In the genomic region with DNA sequence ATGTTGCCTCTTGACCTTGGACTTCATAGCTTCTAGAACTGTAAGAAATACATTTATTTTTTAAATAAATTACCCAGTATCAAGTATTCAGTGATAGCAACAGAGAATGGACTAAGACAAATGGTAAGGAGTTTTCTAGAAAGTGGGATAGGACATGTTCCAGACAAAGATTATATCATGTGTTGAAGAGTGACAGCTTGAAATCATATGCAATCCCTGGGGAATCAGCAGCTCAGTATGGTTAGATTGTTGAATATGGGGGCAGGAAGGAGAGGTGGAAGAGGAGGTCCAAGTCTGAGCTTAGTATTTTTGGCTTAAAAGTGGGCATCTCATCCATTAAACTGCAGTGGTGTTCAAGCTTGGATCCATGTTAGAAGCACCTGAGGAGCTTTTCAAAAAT, we compare ENCODE assay signal across 20 cellular contexts.
DNase-seq lines count a peak whose midpoint lies in the region; ATAC-seq, FAIRE-seq and TF ChIP-seq lines count a peak whose summit lies in the region.
"Had no signal": no experiment of that assay in that cellular context is flagged by ENCODE, and none has a peak within 500 bp of the region (broad histone marks: within the 10 kb centered on the region; RNA-seq: fewer than 3 reads in every experiment).

No MANE protein-coding gene starts in this region.

- H3K27me3 Mint-ChIP-seq in activated CD4-positive, alpha-beta T cell treated with anti-CD3 and anti-CD28 coated beads, Interleukin-2, amount 10 ng/mL, durations not matched to agents 24 days and 14 days, result no peaks in the 10 kb centered on the region
- H3K27me3 Mint-ChIP-seq: CD4-positive, alpha-beta memory T cell had no signal

- SMC1A ChIA-PET in GM12878 (lab: Charles Lee; ENCODE audit: uncharacterized antibody, unreplicated experiment), result interaction anchor here (0.7 to 25.1 kb wide), 10 partner anchors 11 to 150 kb away, joined by 3 to 795 read pairs (median 23); a partner anchor contains a TSS

- H3K4me3 ChIP-seq in GM12878 (no peak overlapping the region), ovary (no peak overlapping the region)
- H3K4me3 ChIP-seq: Peyer's patch had no signal

- peak overlapping the region; percentile 98 for H3K27ac Mint-ChIP-seq in activated CD4-positive, alpha-beta T cell treated with anti-CD3 and anti-CD28 coated beads, Interleukin-2, amount 10 ng/mL, durations not matched to agents 24 days and 14 days
- peak overlapping the region; percentile 95 for H3K27ac Mint-ChIP-seq in stimulated activated effector memory CD8-positive, alpha-beta T cell treated with anti-CD3 and anti-CD28 coated beads, Interleukin-12 subunit alpha, Interleukin-12 subunit beta, amount 100 ng/mL, for 72 hours

- peaks cover 57% of the 10 kb centered on the region for H3K79me2 ChIP-seq in GM12878 (ENCODE audit: control insufficient read depth, insufficient read depth, low read length)

- H3K9me3 ChIP-seq in GM12878 (replicated peaks; ENCODE audit: control insufficient read depth, insufficient read depth, low read length), result peaks cover 4% of the 10 kb centered on the region; the same call in 2 of the 3 replicates
- no peaks in the 10 kb centered on the region for H3K9me3 ChIP-seq in ovary
- H3K9me3 ChIP-seq: Peyer's patch had no signal

- H3K4me1 Mint-ChIP-seq in activated CD4-positive, alpha-beta T cell treated with anti-CD3 and anti-CD28 coated beads, Interleukin-2, amount 10 ng/mL, durations not matched to agents 24 days and 14 days, result peaks cover 37% of the 10 kb centered on the region
- peaks cover 60% of the 10 kb centered on the region for H3K4me1 Mint-ChIP-seq in stimulated activated effector memory CD8-positive, alpha-beta T cell treated with anti-CD3 and anti-CD28 coated beads, Interleukin-12 subunit alpha, Interleukin-12 subunit beta, amount 100 ng/mL, for 72 hours

- TF ChIP-seq EP300 in GM12878 (IDR thresholded peaks at IDR 0.05; ENCODE audit: borderline replicate concordance in 1 of 2, control insufficient read depth in 1 of 2, low read depth in 2 of 2, low read length in 2 of 2) (no peak), ovary (IDR thresholded peaks at IDR 0.05) (no peak)

- no peak for TF ChIP-seq RAD21 in GM12878 (IDR thresholded peaks at IDR 0.05; ENCODE audit: insufficient read depth, low read depth, low read length)

- intact Hi-C loops in activated CD4-positive, alpha-beta T cell treated with anti-CD3 and anti-CD28 coated beads, Interleukin-2, amount 10 ng/mL, durations not matched to agents 24 days and 14 days (cut with micrococcal nuclease), result no loop called here
- intact Hi-C loops in GM12878 (cut with micrococcal nuclease; ENCODE audit: unreplicated experiment) (loop anchor here (5.0 kb wide), 1 partner anchor 533 kb away; no protein-coding TSS in a partner anchor), ovary (cut with DNase I) (no loop called here)

- peak overlapping the region; percentile 22; the same call in 1 of the 2 replicates for H3K9ac ChIP-seq in GM12878 (ENCODE audit: control insufficient read depth, insufficient read depth, low read length)

- H3K27ac ChIP-seq in GM12878 (ENCODE audit: control insufficient read depth, insufficient read depth) (peak overlapping the region; percentile 98), ovary (no peak overlapping the region)

- H3K4me1 ChIP-seq in GM12878 (ENCODE audit: control insufficient read depth, insufficient read depth, low read length) (peaks cover 47% of the 10 kb centered on the region), ovary (ENCODE audit: insufficient read depth) (no peaks in the 10 kb centered on the region)

- peaks cover 7% of the 10 kb centered on the region for H3K9me3 Mint-ChIP-seq in activated CD4-positive, alpha-beta T cell treated with anti-CD3 and anti-CD28 coated beads, Interleukin-2, amount 10 ng/mL, durations not matched to agents 24 days and 14 days
- peaks cover 2% of the 10 kb centered on the region for H3K9me3 Mint-ChIP-seq in stimulated activated effector memory CD8-positive, alpha-beta T cell treated with anti-CD3 and anti-CD28 coated beads, Interleukin-12 subunit alpha, Interleukin-12 subunit beta, amount 100 ng/mL, for 72 hours
- H3K9me3 Mint-ChIP-seq: CD4-positive, alpha-beta memory T cell had no signal

- H3K4me3 Mint-ChIP-seq in activated CD4-positive, alpha-beta T cell treated with anti-CD3 and anti-CD28 coated beads, Interleukin-2, amount 10 ng/mL, durations not matched to agents 24 days and 14 days, result peak overlapping the region; percentile 6
- peak overlapping the region; percentile 67 for H3K4me3 Mint-ChIP-seq in stimulated activated effector memory CD8-positive, alpha-beta T cell treated with anti-CD3 and anti-CD28 coated beads, Interleukin-12 subunit alpha, Interleukin-12 subunit beta, amount 100 ng/mL, for 72 hours
- H3K4me3 Mint-ChIP-seq: CD4-positive, alpha-beta memory T cell had no signal

- no peaks in the 10 kb centered on the region for H3K27me3 ChIP-seq in GM12878 (replicated peaks in 1 of 2; ENCODE audit: control insufficient read depth in 2 of 2, insufficient read depth in 2 of 2, low read length in 1 of 2)
- H3K27me3 ChIP-seq in ovary, result no peaks in the 10 kb centered on the region
- H3K27me3 ChIP-seq: Peyer's patch had no signal

- H2AFZ ChIP-seq in GM12878 (ENCODE audit: control insufficient read depth, low read depth, low read length), result no peak overlapping the region

- peaks cover 19% of the 10 kb centered on the region for H3K36me3 Mint-ChIP-seq in activated CD4-positive, alpha-beta T cell treated with anti-CD3 and anti-CD28 coated beads, Interleukin-2, amount 10 ng/mL, durations not matched to agents 24 days and 14 days (ENCODE audit: low read depth)
- H3K36me3 Mint-ChIP-seq in stimulated activated effector memory CD8-positive, alpha-beta T cell treated with anti-CD3 and anti-CD28 coated beads, Interleukin-12 subunit alpha, Interleukin-12 subunit beta, amount 100 ng/mL, for 72 hours, result peaks cover 46% of the 10 kb centered on the region
- H3K36me3 Mint-ChIP-seq: CD4-positive, alpha-beta memory T cell had no signal

- ATAC-seq in GM12878, result no peak
- no peak for ATAC-seq in stimulated activated effector memory CD8-positive, alpha-beta T cell treated with anti-CD3 and anti-CD28 coated beads, Interleukin-12 subunit alpha, Interleukin-12 subunit beta, amount 100 ng/mL, for 72 hours
- no peak for ATAC-seq in GM19023 (IDR thresholded peaks at IDR 0.05; ENCODE audit: unreplicated experiment)
- no peak for ATAC-seq in GM18502 (IDR thresholded peaks at IDR 0.05; ENCODE audit: poor library complexity, unreplicated experiment)

- POLR2A ChIA-PET in GM12878 (lab: Charles Lee), result interaction anchor here (0.8 to 18.0 kb wide), 7 partner anchors 11 to 136 kb away, joined by 3 to 451 read pairs (median 25); a partner anchor contains a TSS

- CTCF ChIA-PET in GM12878 (lab: Yijun Ruan, JAX), result interaction anchor here (0.8 to 5.9 kb wide), 10 partner anchors 9 to 136 kb away, joined by 3 to 62 read pairs (median 8); a partner anchor contains a TSS

- H3K36me3 ChIP-seq in GM12878 (ENCODE audit: control insufficient read depth in 2 of 2, insufficient read depth in 2 of 2, low read length in 1 of 2) (peaks cover 4 to 25% of the 10 kb centered on the region in 2 experiments; a peak in 3 of 4 replicates), ovary (no peaks in the 10 kb centered on the region)
- H3K36me3 ChIP-seq: Peyer's patch had no signal

- BruUV-seq in GM12878 (replicated peaks; lab: Mats Ljungman, UMichigan), result no TSS peak

- FAIRE-seq in GM12891 (lab: Jason Lieb, UNC) (peak; percentile 68), GM12878 (lab: Jason Lieb, UNC) (no peak)
- FAIRE-seq: A204.1 had no signal

- TF ChIP-seq POLR2A in GM12891 (IDR thresholded peaks at IDR 0.05; ENCODE audit: low read depth, low read length) (no peak), GM12878 (IDR thresholded peaks at IDR 0.05; ENCODE audit: low read depth, low read length) (no peak), ovary (IDR thresholded peaks at IDR 0.05) (no peak)

- in situ Hi-C loops in GM12878 (cut with MboI), result loop anchor here (5.0 to 10.0 kb wide), 2 partner anchors 38 to 65 kb away; no protein-coding TSS in a partner anchor

- RAD21 ChIA-PET in GM12878 (lab: Charles Lee; ENCODE audit: unreplicated experiment), result interaction anchor here (0.8 to 17.3 kb wide), 11 partner anchors 11 to 136 kb away, joined by 3 to 374 read pairs (median 6); a partner anchor contains a TSS

- no peak overlapping the region for H3K4me2 ChIP-seq in GM12878 (ENCODE audit: control insufficient read depth, insufficient read depth)

- TF ChIP-seq CTCF in GM12878 (IDR thresholded peaks at IDR 0.05 in 2 of 3, conservative IDR thresholded peaks at IDR 0.05 in 1 of 3; ENCODE audit: control insufficient read depth in 2 of 3, extremely low read depth in 1 of 3, insufficient read depth in 1 of 3, low read depth in 3 of 3, low read length in 3 of 3), result no peak
- TF ChIP-seq CTCF in ovary (IDR thresholded peaks at IDR 0.05), result no peak

- no peak for DNase-seq in activated CD4-positive, alpha-beta T cell treated with anti-CD3 and anti-CD28 coated beads, Interleukin-2, amount 10 ng/mL, durations not matched to agents 24 days and 14 days
- no peak for DNase-seq in activated CD4-positive, alpha-beta T cell treated with anti-CD3 and anti-CD28 coated beads for 48 hours
- no peak for DNase-seq in GM12891 (ENCODE audit: insufficient read length, low spot score)
- no peak for DNase-seq in GM12878 (ENCODE audit: low read depth, low spot score)
- no peak for DNase-seq in stimulated activated effector memory CD8-positive, alpha-beta T cell treated with anti-CD3 and anti-CD28 coated beads, Interleukin-12 subunit alpha, Interleukin-12 subunit beta, amount 100 ng/mL, for 72 hours (ENCODE audit: low spot score in 2 of 2)
- DNase-seq in ovary, result no peak
- DNase-seq: Calu3; CD4-positive, alpha-beta memory T cell; GF-D8; GOT3; KBM-7; NCI-H1105; NCI-H2081; NCI-H2171 treated with DMSO at 0.1 percent for 48 hours; NCI-H446; NCI-H526 treated with DMSO at 0.1 percent for 48 hours; Peyer's patch had no signal

- no peaks in the 10 kb centered on the region for H4K20me1 ChIP-seq in GM12878 (ENCODE audit: control insufficient read depth, insufficient read depth)

TF ChIP-seq in GM12891, 5 proteins besides CTCF, POLR2A, EP300 and RAD21:
- TF ChIP-seq TAF1 (IDR thresholded peaks at IDR 0.05; ENCODE audit: low read depth, low read length) (no peak), PAX5 (IDR thresholded peaks at IDR 0.05; ENCODE audit: insufficient read depth, low read length, severe bottlenecking) (no peak), SPI1 (IDR thresholded peaks at IDR 0.05; ENCODE audit: low read depth, low read length) (no peak), POLR2AphosphoS5 (IDR thresholded peaks at IDR 0.05; ENCODE audit: low read depth, low read length) (no peak), POU2F2 (IDR thresholded peaks at IDR 0.05; ENCODE audit: low read depth, low read length) (no peak)
